22 cellular contexts compared by ENCODE assay signal in the genomic region with DNA sequence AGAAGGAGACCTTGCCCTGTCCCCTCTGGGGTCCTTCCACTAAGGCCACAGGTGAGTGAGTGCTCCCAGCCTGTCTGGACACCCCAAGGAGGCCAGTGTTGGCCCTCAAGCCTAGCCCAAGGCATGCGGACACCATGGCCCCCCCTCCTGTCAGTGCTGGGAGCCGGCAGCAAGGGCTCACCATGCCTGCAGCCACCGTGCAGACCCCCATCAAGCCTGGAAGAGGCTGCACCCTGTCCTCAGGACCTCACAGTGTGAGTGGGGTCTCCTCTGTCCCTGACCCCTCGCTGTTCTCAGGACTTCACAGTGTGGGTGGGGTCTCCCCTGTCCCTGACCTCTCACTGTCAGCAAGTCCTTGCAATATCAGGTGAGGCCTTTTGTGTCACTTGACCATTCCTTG. TPM values are rescaled to one million over a fixed set of nuclear protein-coding genes. Genes with fewer than 3 reads are reported as not detected.
"Had no signal": no experiment of that assay in that cellular context is flagged by ENCODE, and none has a peak within 500 bp of the region (broad histone marks: within the 10 kb centered on the region; RNA-seq: fewer than 3 reads in every experiment).

No MANE protein-coding gene starts in this region.

- H3K36me3 ChIP-seq: gastrocnemius medialis, neural progenitor cell, ovary had no signal

- H3K9me3 ChIP-seq: body of pancreas, gastrocnemius medialis, ovary, upper lobe of left lung had no signal

- H3K4me3 Mint-ChIP-seq: activated naive CD4-positive, alpha-beta T cell treated with anti-CD3 and anti-CD28 coated beads for 36 hours; neural progenitor cell had no signal

- FAIRE-seq: colon, kidney had no signal

- H3K27ac Mint-ChIP-seq: activated naive CD4-positive, alpha-beta T cell treated with anti-CD3 and anti-CD28 coated beads for 36 hours; neural progenitor cell had no signal

- ATAC-seq: body of pancreas, gastrocnemius medialis, left ventricle myocardium superior, sciatic nerve had no signal

- DNase-seq: activated CD4-positive, alpha-beta T cell treated with anti-CD3 and anti-CD28 coated beads for 1 hour; activated naive CD4-positive, alpha-beta T cell treated with anti-CD3 and anti-CD28 coated beads for 36 hours; central memory CD4-positive, alpha-beta T cell; gastrocnemius medialis; kidney; left ventricle myocardium superior; ovary; stimulated activated CD4-positive, alpha-beta T cell treated with anti-CD3 and anti-CD28 coated beads, Interleukin-4, amount 100 ng/mL, for 4 hours; stimulated activated naive CD4-positive, alpha-beta T cell; SW 1271; T-helper 2 cell; upper lobe of left lung had no signal

- H3K4me1 ChIP-seq: neural progenitor cell had no signal

- H3K4me3 ChIP-seq: body of pancreas, gastrocnemius medialis, neural progenitor cell, ovary, smooth muscle cell, upper lobe of left lung had no signal

- H3K27ac ChIP-seq: body of pancreas, gastrocnemius medialis, neural progenitor cell, ovary, upper lobe of left lung, VCaP had no signal

- H3K27me3 ChIP-seq: body of pancreas, gastrocnemius medialis, ovary, upper lobe of left lung had no signal

- H3K9me3 Mint-ChIP-seq: activated naive CD4-positive, alpha-beta T cell treated with anti-CD3 and anti-CD28 coated beads for 36 hours; neural progenitor cell had no signal

RNA-seq across cellular contexts. Expression of a gene that starts 33.2 kb away (rescaled TPM):
- total RNA-seq: activated naive CD4-positive, alpha-beta T cell treated with anti-CD3 and anti-CD28 coated beads for 36 hours; body of pancreas; gastrocnemius medialis; kidney; left ventricle myocardium superior; mononuclear cell; ovary; pulmonary artery endothelial cell; sciatic nerve; smooth muscle cell; subcutaneous adipose tissue; upper lobe of left lung had no signal
- polyA plus RNA-seq: esophagus, ovary, smooth muscle cell had no signal
